Comparison of ENCODE assay signal across 9 cellular contexts in genomic region chr16:86396918-86397317, GRCh38.
DNase-seq lines count a peak whose midpoint lies in the region; ATAC-seq, FAIRE-seq and TF ChIP-seq lines count a peak whose summit lies in the region.
"Had no signal": no experiment of that assay in that cellular context is flagged by ENCODE, and none has a peak within 500 bp of the region (broad histone marks: within the 10 kb centered on the region; RNA-seq: fewer than 3 reads in every experiment).

No MANE protein-coding gene starts in this region.

- H3K4me1 ChIP-seq in K562 (replicated peaks in 1 of 2; ENCODE audit: control insufficient read depth in 2 of 2, insufficient read depth in 2 of 2, low read length in 2 of 2) (no peaks in the 10 kb centered on the region; a peak in 1 of 5 replicates), lung (ENCODE audit: control insufficient read depth in 2 of 2, insufficient read depth in 2 of 2, low read length in 2 of 2) (peaks cover 0 to 6% of the 10 kb centered on the region in 2 donors), vagina (peaks cover 33% of the 10 kb centered on the region)

- DNase-seq in HTR-8/SVneo (ENCODE audit: insufficient read length, low spot score) (peak; percentile 88), K562 (ENCODE audit: extremely low read depth in 1 of 4, low spot score in 3 of 4) (no peak), lung (ENCODE audit: low spot score) (no peak), vagina (ENCODE audit: extremely low spot score in 2 of 2) (no peak), SHP77 (lab: John Stamatoyannopoulos, UW) (no peak), GM19238 (ENCODE audit: insufficient read length, low spot score) (no peak)
- DNase-seq: activated CD4-positive, alpha-beta T cell treated with anti-CD3 and anti-CD28 coated beads, Interleukin-2, amount 50 U/mL, for 48 hours; NCI-H1417 treated with DMSO at 0.1 percent for 48 hours had no signal

- H3K9ac ChIP-seq in K562 (ENCODE audit: insufficient read depth in 1 of 2, low read depth in 2 of 2, low read length in 2 of 2), result no peak overlapping the region

- no peaks in the 10 kb centered on the region for H3K9me3 ChIP-seq in K562 (replicated peaks; ENCODE audit: control insufficient read depth, insufficient read depth, low read depth, low read length)
- H3K9me3 ChIP-seq in lung (ENCODE audit: control insufficient read depth in 2 of 2, insufficient read depth in 1 of 2, low read length in 1 of 2), result peaks cover 0 to 3% of the 10 kb centered on the region in 2 donors
- H3K9me3 ChIP-seq in vagina, result no peaks in the 10 kb centered on the region

- H4K20me1 ChIP-seq in K562 (replicated peaks; ENCODE audit: control insufficient read depth, insufficient read depth, low read length), result no peaks in the 10 kb centered on the region

- no peak for TF ChIP-seq POLR2A in K562 (conservative IDR thresholded peaks at IDR 0.05)
- no peak for TF ChIP-seq POLR2A in vagina (IDR thresholded peaks at IDR 0.05)

- no peak for TF ChIP-seq RAD21 in K562 (CRISPR knock-in tag; conservative IDR thresholded peaks at IDR 0.05 in 1 of 2, IDR thresholded peaks at IDR 0.05 in 1 of 2)

- POLR2A ChIA-PET in K562 (lab: Yijun Ruan, JAX), result interaction anchor here (0.7 kb wide), 1 partner anchor 258 kb away, joined by 3 read pairs; no protein-coding TSS in a partner anchor

- no peak for TF ChIP-seq EP300 in K562 (IDR thresholded peaks at IDR 0.05; ENCODE audit: low read length)

- no peaks in the 10 kb centered on the region for H3K9me1 ChIP-seq in K562 (ENCODE audit: control insufficient read depth, insufficient read depth, low read length)

- BruUV-seq in K562 (replicated peaks; lab: Mats Ljungman, UMichigan), result no TSS peak

- FAIRE-seq in HTR-8/SVneo (lab: Jason Lieb, UNC) (peak; percentile 93), K562 (lab: Jason Lieb, UNC) (no peak)

- in situ Hi-C loops in K562 (cut with MboI), result no loop called here

- intact Hi-C loops in K562 (cut with micrococcal nuclease), result no loop called here
- intact Hi-C loops in vagina (cut with DNase I), result no loop called here

- H3K36me3 ChIP-seq in K562 (ENCODE audit: control insufficient read depth, insufficient read depth, low read length) (no peaks in the 10 kb centered on the region), lung (ENCODE audit: control insufficient read depth in 2 of 2, insufficient read depth in 2 of 2, low read length in 2 of 2) (no peaks in the 10 kb centered on the region), vagina (no peaks in the 10 kb centered on the region)

- no peak overlapping the region for H3K4me2 ChIP-seq in K562 (ENCODE audit: insufficient read depth, low read length)

- H2AFZ ChIP-seq in K562 (ENCODE audit: low read depth, low read length), result no peak overlapping the region

- H3K27ac ChIP-seq in K562 (ENCODE audit: extremely low read depth, low read depth, low read length) (no peak overlapping the region), lung (ENCODE audit: low read depth in 1 of 2, low read length in 1 of 2) (peak overlapping the region in 1 of 2 donors; percentile 20), vagina (peak overlapping the region; percentile 74)

- CTCF ChIA-PET in K562 (lab: Yijun Ruan, JAX; ENCODE audit: low intra/inter-chr PET ratio), result interaction anchor here (0.6 to 0.7 kb wide), 2 partner anchors 12 to 285 kb away, joined by 3 read pairs; no protein-coding TSS in a partner anchor

- ATAC-seq in K562 (no peak), lung (ENCODE audit: insufficient read depth, low FRiP score) (peak; percentile 60), GM18868 (IDR thresholded peaks at IDR 0.05; ENCODE audit: unreplicated experiment) (no peak)

- H3K27me3 ChIP-seq in K562 (ENCODE audit: control insufficient read depth in 2 of 2, insufficient read depth in 2 of 2, low read length in 2 of 2) (peaks cover 0 to 22% of the 10 kb centered on the region in 2 experiments; a peak in 4 of 5 replicates), lung (ENCODE audit: control insufficient read depth, insufficient read depth) (no peaks in the 10 kb centered on the region), vagina (no peaks in the 10 kb centered on the region)

- 0% methylated on average over 9 of the region's 9 CpGs for WGBS in K562 (ENCODE audit: insufficient coverage, low coverage, missing lambda C conversion rate)
- WGBS in lung, 2 donors, result 65 to 75% methylated on average over 9 of the region's 9 CpGs

- no peaks in the 10 kb centered on the region for H3K79me2 ChIP-seq in K562 (ENCODE audit: control insufficient read depth, insufficient read depth, low read length)

- TF ChIP-seq CTCF in K562 (IDR thresholded peaks at IDR 0.05 in 2 of 3, conservative IDR thresholded peaks at IDR 0.05 in 1 of 3; ENCODE audit: insufficient read depth in 2 of 3, low read depth in 1 of 3, low read length in 3 of 3) (no peak), lung (IDR thresholded peaks at IDR 0.05; ENCODE audit: control extremely low read depth, extremely low read depth) (no peak), vagina (IDR thresholded peaks at IDR 0.05) (no peak)

- H3K4me3 ChIP-seq in K562 (no peak overlapping the region), lung (no peak overlapping the region), vagina (no peak overlapping the region)

TF ChIP-seq in K562, 482 proteins besides CTCF, POLR2A, EP300 and RAD21:
- TF ChIP-seq FOSL1 (tag; conservative IDR thresholded peaks at IDR 0.05), result peak; percentile 76
- no peak for TF ChIP-seq CBFA2T2 (conservative IDR thresholded peaks at IDR 0.05)
